Comparison of ENCODE assay signal across 10 cellular contexts in the genomic region with DNA sequence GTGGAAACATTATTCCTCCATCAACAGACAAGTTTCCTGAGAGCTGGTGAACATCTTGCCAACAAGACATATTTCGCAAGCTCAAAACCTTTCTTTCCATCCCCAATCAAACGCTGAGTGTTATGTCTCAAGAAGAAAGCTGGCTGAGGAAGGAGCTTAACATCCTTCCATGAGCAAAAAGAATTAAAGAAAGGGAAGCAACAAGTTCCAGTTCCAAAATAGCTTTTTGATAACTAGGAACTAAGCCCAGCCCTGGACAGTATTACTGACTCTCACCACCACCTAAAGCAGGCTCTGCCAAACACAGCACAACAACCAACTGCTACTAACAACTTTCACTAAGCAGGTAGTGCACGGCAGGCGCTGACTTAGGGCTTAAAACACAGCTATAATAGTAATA. TPM values are rescaled to one million over a fixed set of nuclear protein-coding genes. Genes with fewer than 3 reads are reported as not detected.
DNase-seq lines count a peak whose midpoint lies in the region; ATAC-seq, FAIRE-seq and TF ChIP-seq lines count a peak whose summit lies in the region.
"Had no signal": no experiment of that assay in that cellular context is flagged by ENCODE, and none has a peak within 500 bp of the region (broad histone marks: within the 10 kb centered on the region; RNA-seq: fewer than 3 reads in every experiment).

No MANE protein-coding gene starts in this region.

- no peak overlapping the region for H3K4me3 ChIP-seq in BE2C (ENCODE audit: low read depth, low read length)

- H3K27ac Mint-ChIP-seq in CD14-positive monocyte, result peak overlapping the region; percentile 63 to 89 (median 82)

- DNase-seq in CD14-positive monocyte (ENCODE audit: low spot score), result no peak
- DNase-seq in SIG-M5 treated with dmso at 0.1 percent for 504 hours (lab: John Stamatoyannopoulos, UW; ENCODE audit: unreplicated experiment), result peak; percentile 67
- DNase-seq in fibroblast of the conjunctiva (ENCODE audit: low read depth), result peak; percentile 82
- peak; percentile 58 for DNase-seq in putamen (ENCODE audit: low spot score)
- no peak for DNase-seq in BE2C
- DNase-seq in GM12892 (ENCODE audit: insufficient read length), result no peak
- DNase-seq: activated CD4-positive, alpha-beta T cell treated with anti-CD3 and anti-CD28 coated beads for 1 hour; NCI-H2029 had no signal

- H3K36me3 ChIP-seq in BE2C, result no peaks in the 10 kb centered on the region

- no peak for FAIRE-seq in GM12892 (lab: Jason Lieb, UNC)

- no peaks in the 10 kb centered on the region for H3K27me3 ChIP-seq in BE2C

- H3K36me3 Mint-ChIP-seq in CD14-positive monocyte, result peaks cover 48 to 54% of the 10 kb centered on the region in 2 donors

- no peaks in the 10 kb centered on the region for H3K9me3 Mint-ChIP-seq in CD14-positive monocyte

- intact Hi-C loops in CD14-positive monocyte (cut with micrococcal nuclease), result loop anchor here in 1 of 2 donors (5.0 kb wide), 1 partner anchor 42 kb away; no protein-coding TSS in a partner anchor

- ATAC-seq in GM19351 (IDR thresholded peaks at IDR 0.05; ENCODE audit: unreplicated experiment) (no peak), HG02884 (IDR thresholded peaks at IDR 0.05; ENCODE audit: unreplicated experiment) (no peak)

- H3K4me1 Mint-ChIP-seq in CD14-positive monocyte, result peaks cover 59% of the 10 kb centered on the region

- H3K4me1 ChIP-seq in BE2C, result peaks cover 10% of the 10 kb centered on the region

- no peak for TF ChIP-seq POLR2A in GM12892 (IDR thresholded peaks at IDR 0.05; ENCODE audit: low read depth, low read length)

- H3K4me3 Mint-ChIP-seq in CD14-positive monocyte, result peak overlapping the region in 1 of 2 donors; percentile 26

- no peaks in the 10 kb centered on the region for H3K9me3 ChIP-seq in BE2C

- TF ChIP-seq CTCF in CD14-positive monocyte (IDR thresholded peaks at IDR 0.05), result no peak
- TF ChIP-seq CTCF in BE2C (IDR thresholded peaks at IDR 0.05; ENCODE audit: low read depth, low read length), result no peak

- H3K27me3 Mint-ChIP-seq in CD14-positive monocyte (ENCODE audit: low read depth in 3 of 3), result no peaks in the 10 kb centered on the region

RNA-seq across cellular contexts. Expression of a gene that starts 50.2 kb away (rescaled TPM):
- polyA plus RNA-seq in CD14-positive monocyte, result 100 to 1,000 TPM; 407 to 504 TPM
- 161 TPM for polyA plus RNA-seq in BE2C (2012; ENCODE audit: insufficient read depth, insufficient read length, low read depth)
- 251 TPM for polyA plus RNA-seq in GM12892 (2012; ENCODE audit: missing spikeins)

Comparison
In these comparisons a context has a peak if more than half of its experiments do, and no peak if none do; other contexts are left out.
1. DNase-seq: peak in SIG-M5 treated with dmso at 0.1 percent for 504 hours (single experiment), fibroblast of the conjunctiva (single experiment) and putamen (single experiment); none in CD14-positive monocyte (single experiment), BE2C (single experiment) and GM12892 (single experiment).